In the genomic region with DNA sequence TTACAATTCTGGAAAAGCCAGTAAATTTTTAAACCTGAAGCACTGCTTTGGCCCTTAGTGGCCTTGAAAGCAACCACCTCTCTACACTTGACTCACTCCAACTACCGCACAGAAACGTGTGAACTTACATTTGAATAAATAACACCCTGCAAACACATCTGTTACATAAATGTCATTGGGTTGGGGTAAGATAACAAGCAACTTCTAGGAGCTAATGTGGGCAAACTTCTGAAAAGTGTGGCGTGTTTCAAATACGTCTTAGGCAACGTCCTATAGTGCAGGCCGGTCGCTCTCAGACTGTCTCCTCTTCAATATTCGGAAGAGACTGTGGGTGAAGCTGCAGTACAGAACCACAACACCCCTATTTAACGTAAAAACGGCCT, we compare ENCODE assay signal across 8 cellular contexts. TPM values are rescaled to one million over a fixed set of nuclear protein-coding genes. Genes with fewer than 3 reads are reported as not detected.
DNase-seq lines count a peak whose midpoint lies in the region; ATAC-seq, FAIRE-seq and TF ChIP-seq lines count a peak whose summit lies in the region.

No MANE protein-coding gene starts in this region.

- no peaks in the 10 kb centered on the region for H3K9me3 ChIP-seq in A549
- H3K9me3 ChIP-seq in naive thymus-derived CD4-positive, alpha-beta T cell (ENCODE audit: control insufficient read depth in 2 of 3, low read length in 3 of 3): no peaks in the 10 kb centered on the region

- no peak for TF ChIP-seq POLR2A in A549 (IDR thresholded peaks at IDR 0.05; ENCODE audit: low read length)

- H3K4me1 ChIP-seq in A549: peaks cover 12% of the 10 kb centered on the region; the same call in 1 of the 3 replicates
- H3K4me1 ChIP-seq in naive thymus-derived CD4-positive, alpha-beta T cell (ENCODE audit: control insufficient read depth in 2 of 2, insufficient read depth in 2 of 2, low read length in 2 of 2): peaks cover 15 to 17% of the 10 kb centered on the region in 2 donors

- CTCF ChIA-PET in A549 (lab: Yijun Ruan, JAX): interaction anchor here (1.3 kb wide), 1 partner anchor 20 kb away, joined by 3 read pairs; no protein-coding TSS in a partner anchor
- CTCF ChIA-PET in naive thymus-derived CD4-positive, alpha-beta T cell (lab: Charles Lee): no interaction called here

- H3K27me3 ChIP-seq in naive thymus-derived CD4-positive, alpha-beta T cell (ENCODE audit: control insufficient read depth in 2 of 2, insufficient read depth in 2 of 2, low read length in 2 of 2): no peaks in the 10 kb centered on the region

- peak overlapping the region; percentile 91 to 99 (median 95) for H3K4me3 Mint-ChIP-seq in naive thymus-derived CD4-positive, alpha-beta T cell

- FAIRE-seq in A549 (lab: Jason Lieb, UNC): no peak

- peak in 1 of 2 experiments; percentile 14 for DNase-seq in A549 (ENCODE audit: low read depth in 1 of 2, low spot score in 1 of 2)
- peak; percentile 25 for DNase-seq in GM13977 (ENCODE audit: low spot score)
- DNase-seq in RPMI8226: peak; percentile 11
- DNase-seq in epithelial cell of prostate (ENCODE audit: low read depth, low spot score): no peak
- peak in 4 of 9 donors; percentile 1 to 25 (median 16) for DNase-seq in naive thymus-derived CD4-positive, alpha-beta T cell
- DNase-seq in NCI-H1436 treated with DMSO at 0.1 percent for 48 hours (lab: John Stamatoyannopoulos, UW): no peak
- no peak for DNase-seq in SKM-1 (lab: John Stamatoyannopoulos, UW; ENCODE audit: unreplicated experiment)

- peak overlapping the region; percentile 88 to 98 (median 93) for H3K27ac Mint-ChIP-seq in naive thymus-derived CD4-positive, alpha-beta T cell

- TF ChIP-seq CTCF in A549 (IDR thresholded peaks at IDR 0.05) (no peak), GM13977 (IDR thresholded peaks at IDR 0.05; ENCODE audit: extremely low read depth, insufficient read depth, missing control alignments) (no peak)

- peaks cover 0 to 3% (median 0%) of the 10 kb centered on the region in 11 donors for H3K9me3 Mint-ChIP-seq in naive thymus-derived CD4-positive, alpha-beta T cell

- H3K27ac ChIP-seq in A549 (peak overlapping the region; percentile 87 to 90), epithelial cell of prostate (peak overlapping the region; percentile 56)
- peak overlapping the region; percentile 88 for H3K27ac ChIP-seq in naive thymus-derived CD4-positive, alpha-beta T cell (ENCODE audit: low read depth, low read length)

- H3K27me3 Mint-ChIP-seq in naive thymus-derived CD4-positive, alpha-beta T cell: peaks cover 8 to 19% (median 14%) of the 10 kb centered on the region in 5 donors

- H3K4me1 Mint-ChIP-seq in naive thymus-derived CD4-positive, alpha-beta T cell: peaks cover 20 to 63% (median 44%) of the 10 kb centered on the region in 7 donors

- H3K4me3 ChIP-seq in A549: peak overlapping the region; percentile 83
- peak overlapping the region; percentile 93 for H3K4me3 ChIP-seq in naive thymus-derived CD4-positive, alpha-beta T cell (ENCODE audit: low read length)

- TF ChIP-seq EP300 in A549 (IDR thresholded peaks at IDR 0.05): no peak

- ATAC-seq in A549 (peak; percentile 62 to 69), HG02884 (IDR thresholded peaks at IDR 0.05; ENCODE audit: unreplicated experiment) (peak; percentile 30)
- peak; percentile 68 for ATAC-seq in naive thymus-derived CD4-positive, alpha-beta T cell

- peaks cover 0 to 19% (median 0%) of the 10 kb centered on the region in 3 experiments for H3K36me3 ChIP-seq in naive thymus-derived CD4-positive, alpha-beta T cell (ENCODE audit: control insufficient read depth in 2 of 3, insufficient read depth in 3 of 3, low read length in 3 of 3)

- WGBS in A549 (ENCODE audit: missing lambda C conversion rate): 2% methylated on average over 10 of the region's 10 CpGs

- POLR2A ChIA-PET in A549 (lab: Yijun Ruan, JAX): no interaction called here
- POLR2A ChIA-PET in naive thymus-derived CD4-positive, alpha-beta T cell (lab: Charles Lee): no interaction called here

- in situ Hi-C loops in GM13977 (cut with MboI; ENCODE audit: low pct_unique_long_range_greater_than_20kb, low sequenced_read_pairs, unreplicated experiment): no loop called here

- no peak for TF ChIP-seq RAD21 in A549 (conservative IDR thresholded peaks at IDR 0.05 in 1 of 2, IDR thresholded peaks at IDR 0.05 in 1 of 2)

- H3K4me2 ChIP-seq in A549: peak overlapping the region; percentile 84

- intact Hi-C loops in naive thymus-derived CD4-positive, alpha-beta T cell (cut with micrococcal nuclease): loop anchor here (5.0 to 10.0 kb wide), 5 partner anchors 865 to 1325 kb away; partner anchors contain the start of genes ARMC10 (in 2 of the 2), FBXL13 (in 2 of the 2), DNAJC2 (in 1 of the 2) and PMPCB (in 1 of the 2)

- H3K36me3 Mint-ChIP-seq in naive thymus-derived CD4-positive, alpha-beta T cell: peaks cover 11 to 19% (median 13%) of the 10 kb centered on the region in 5 donors

TF ChIP-seq in A549, 52 proteins besides CTCF, POLR2A, EP300 and RAD21:
- TF ChIP-seq E2F6 (IDR thresholded peaks at IDR 0.05; ENCODE audit: borderline replicate concordance, low read depth) (0 out of 2 replicates have a peak, but pooled peaks have one; percentile 6), CHD4 (IDR thresholded peaks at IDR 0.05; ENCODE audit: borderline replicate concordance) (no peak)

RNA-seq across cellular contexts. Expression of gene ORC5, which starts 0.5 kb away (rescaled TPM):
- 17.8 and 26.5 TPM in 2 replicates for polyA plus RNA-seq in A549 (2011; rRNA removed)
- polyA plus RNA-seq in A549 (2012; cell fraction: cytosol; rRNA removed): 4.1 TPM in 2 replicates
- 2.0 and 5.3 TPM in 2 replicates for polyA plus RNA-seq in A549 (2012; cell fraction: nucleus; rRNA removed)
- 28.4 to 32.1 TPM (median 29.5 TPM) in 3 replicates for polyA plus RNA-seq in A549 (2017; fragmentation: RNase III; extraction: RNeasy Plus Mini Kit Qiagen cat#74134 plus additional on column Dnase treatment)
- 9.2 and 9.4 TPM in 2 replicates for polyA minus RNA-seq in A549 (2011; rRNA and poly(A)+ RNA removed)
- total RNA-seq in naive thymus-derived CD4-positive, alpha-beta T cell: 10 to 100 TPM; 15.9 to 28.0 (median 24.5) TPM
- 10 to 100 TPM; 26.3 to 30.3 TPM for polyA plus RNA-seq in naive thymus-derived CD4-positive, alpha-beta T cell

Comparison
In these comparisons a context has a peak if more than half of its experiments do, and no peak if none do; other contexts are left out.
1. DNase-seq: peak in GM13977 (single experiment) and RPMI8226 (single experiment); none in epithelial cell of prostate (single experiment), NCI-H1436 treated with DMSO at 0.1 percent for 48 hours (single experiment) and SKM-1 (single experiment).
2. Peak in every context shown above with its lines, with median percentiles within 50 percentile points of each other: ATAC-seq and H3K27ac ChIP-seq.